Comparison of ENCODE assay signal across 8 cellular contexts in genomic region chr2:200962821-200963128, GRCh38. TPM values are rescaled to one million over a fixed set of nuclear protein-coding genes. Genes with fewer than 3 reads are reported as not detected.
DNase-seq lines count a peak whose midpoint lies in the region; ATAC-seq, FAIRE-seq and TF ChIP-seq lines count a peak whose summit lies in the region.

No MANE protein-coding gene starts in this region.

- H3K4me3 ChIP-seq in CD4-positive, alpha-beta memory T cell (ENCODE audit: low read length in 2 of 2), result peak overlapping the region; percentile 87 to 95
- H3K4me3 ChIP-seq in bronchial epithelial cell (ENCODE audit: low read depth, low read length) (peak overlapping the region; percentile 94), uterus (peak overlapping the region; percentile 80 to 95)

- peak overlapping the region; percentile 79 for H3K27ac ChIP-seq in CD4-positive, alpha-beta memory T cell (ENCODE audit: low read depth, low read length)
- H3K27ac ChIP-seq in uterus, result peak overlapping the region; percentile 86

- POLR2A ChIA-PET in CD4-positive, alpha-beta memory T cell (lab: Charles Lee; ENCODE audit: partially characterized antibody), result interaction anchor here (0.9 to 2.5 kb wide), 26 partner anchors 9 to 818 kb away, joined by 3 to 53 read pairs (median 4); partner anchors contain the start of genes ALS2, BZW1, CFLAR and CLK1

- H3K27ac Mint-ChIP-seq in CD4-positive, alpha-beta memory T cell, result peak overlapping the region; percentile 98 to 100 (median 99)
- H3K27ac Mint-ChIP-seq in memory B cell, result peak overlapping the region; percentile 95

- H3K9me3 ChIP-seq in CD4-positive, alpha-beta memory T cell (ENCODE audit: control insufficient read depth in 1 of 2, low read length in 2 of 2), result no peaks in the 10 kb centered on the region
- no peaks in the 10 kb centered on the region for H3K9me3 ChIP-seq in uterus

- TF ChIP-seq CTCF in bronchial epithelial cell (IDR thresholded peaks at IDR 0.05; ENCODE audit: insufficient read depth, low read length, severe bottlenecking), result no peak
- no peak for TF ChIP-seq CTCF in uterus (IDR thresholded peaks at IDR 0.05)

- no peak for TF ChIP-seq POLR2A in uterus (IDR thresholded peaks at IDR 0.05)

- no peaks in the 10 kb centered on the region for H3K27me3 ChIP-seq in CD4-positive, alpha-beta memory T cell (ENCODE audit: insufficient read depth, low read length)
- H3K27me3 ChIP-seq in bronchial epithelial cell (ENCODE audit: control insufficient read depth, insufficient read depth, low read length), result no peaks in the 10 kb centered on the region
- no peaks in the 10 kb centered on the region for H3K27me3 ChIP-seq in uterus

- peaks cover 32 to 67% (median 51%) of the 10 kb centered on the region in 4 donors for H3K4me1 Mint-ChIP-seq in CD4-positive, alpha-beta memory T cell
- H3K4me1 Mint-ChIP-seq in memory B cell, result peaks cover 35% of the 10 kb centered on the region

- peak; percentile 7 for ATAC-seq in GM19467 (IDR thresholded peaks at IDR 0.05; ENCODE audit: unreplicated experiment)
- ATAC-seq in memory B cell (ENCODE audit: low read depth), result no peak

- H3K36me3 Mint-ChIP-seq in CD4-positive, alpha-beta memory T cell, result peaks cover 11 to 29% of the 10 kb centered on the region in 2 donors
- H3K36me3 Mint-ChIP-seq in memory B cell, result peaks cover 4% of the 10 kb centered on the region

- peaks cover 0 to 2% (median 0%) of the 10 kb centered on the region in 8 donors for H3K9me3 Mint-ChIP-seq in CD4-positive, alpha-beta memory T cell
- H3K9me3 Mint-ChIP-seq in memory B cell, result no peaks in the 10 kb centered on the region

- H3K27me3 Mint-ChIP-seq in CD4-positive, alpha-beta memory T cell, result no peaks in the 10 kb centered on the region
- H3K27me3 Mint-ChIP-seq in memory B cell, result no peaks in the 10 kb centered on the region

- intact Hi-C loops in CD4-positive, alpha-beta memory T cell (cut with micrococcal nuclease), result loop anchor here (1.0 to 5.0 kb wide), 11 partner anchors 73 to 680 kb away; partner anchors contain the start of genes BZW1, CFLAR, CLK1 and HYCC2
- intact Hi-C loops in uterus (cut with DNase I; ENCODE audit: low total_unique reads), result no loop called here

- H3K36me3 ChIP-seq in CD4-positive, alpha-beta memory T cell (ENCODE audit: insufficient read depth, low read length), result peaks cover 2% of the 10 kb centered on the region
- H3K36me3 ChIP-seq in bronchial epithelial cell (ENCODE audit: control insufficient read depth, insufficient read depth, low read length) (peaks cover 1% of the 10 kb centered on the region), uterus (no peaks in the 10 kb centered on the region)

- peaks cover 44% of the 10 kb centered on the region for H3K4me1 ChIP-seq in CD4-positive, alpha-beta memory T cell (ENCODE audit: insufficient read depth, low read length)
- H3K4me1 ChIP-seq in uterus, result peaks cover 11 to 15% of the 10 kb centered on the region in 2 donors

- FAIRE-seq in bronchial epithelial cell (lab: Jason Lieb, UNC), result no peak

- CTCF ChIA-PET in CD4-positive, alpha-beta memory T cell (lab: Charles Lee; ENCODE audit: partially characterized antibody), result interaction anchor here (0.8 to 5.7 kb wide), 24 partner anchors 10 to 301 kb away, joined by 3 to 53 read pairs (median 4); partner anchors contain the start of genes CFLAR and NIF3L1

- no peak for DNase-seq in CD4-positive, alpha-beta memory T cell
- DNase-seq in HUDEP-2 (lab: John Stamatoyannopoulos, UW; ENCODE audit: unreplicated experiment in 76 of 76), result peak in 53 of 76 experiments; percentile 14 to 78 (median 55)
- no peak for DNase-seq in bronchial epithelial cell (ENCODE audit: low read depth)
- DNase-seq in memory B cell (ENCODE audit: low spot score in 2 of 2), result no peak
- no peak for DNase-seq in uterus
- no peak for DNase-seq in NK-92 (lab: John Stamatoyannopoulos, UW; ENCODE audit: unreplicated experiment)
- no peak for DNase-seq in activated CD4-positive, alpha-beta T cell treated with anti-CD3 and anti-CD28 coated beads for 48 hours

- H3K4me3 Mint-ChIP-seq in CD4-positive, alpha-beta memory T cell, result peak overlapping the region; percentile 96 to 99 (median 98)
- H3K4me3 Mint-ChIP-seq in memory B cell, result peak overlapping the region; percentile 96

RNA-seq across cellular contexts. Expression of gene ORC2, which starts 0.7 kb away (rescaled TPM):
- total RNA-seq in CD4-positive, alpha-beta memory T cell, result 10 to 100 TPM; 72.2 to 76.4 TPM
- polyA plus RNA-seq in CD4-positive, alpha-beta memory T cell, result 10 to 100 TPM in 1 of 2 donors, 1 to 10 TPM in 1; 9.1 to 13.5 TPM
- total RNA-seq in bronchial epithelial cell, result 14.5 and 16.3 TPM in 2 replicates
- 10 to 100 TPM in 3 of 4 donors, 1 to 10 TPM in 1; 3.5 to 53.3 (median 22.6) TPM for total RNA-seq in uterus

Comparison
In these comparisons a context has a peak if more than half of its experiments do, and no peak if none do; other contexts are left out.
1. DNase-seq: peak in HUDEP-2 (53 of 76); none in CD4-positive, alpha-beta memory T cell (0 of 5), bronchial epithelial cell (single experiment), memory B cell (0 of 2), uterus (0 of 2), NK-92 (single experiment) and activated CD4-positive, alpha-beta T cell treated with anti-CD3 and anti-CD28 coated beads for 48 hours (single experiment).
2. Peak in every context shown above with its lines, with median percentiles within 50 percentile points of each other: H3K4me3 ChIP-seq.